In genomic region chr5:142792012-142792864, GRCh38 we compare ENCODE assay signal across 1 cellular context.
TF ChIP-seq lines count a peak whose summit lies in the region.

No MANE protein-coding gene starts in this region.

TF ChIP-seq in WTC11, 78 proteins besides CTCF, POLR2A, EP300 and RAD21 (continued from another document):
- TF ChIP-seq ZBTB43 (CRISPR knock-in tag; IDR thresholded peaks at IDR 0.05) = no peak
- TF ChIP-seq, protein P1, sequence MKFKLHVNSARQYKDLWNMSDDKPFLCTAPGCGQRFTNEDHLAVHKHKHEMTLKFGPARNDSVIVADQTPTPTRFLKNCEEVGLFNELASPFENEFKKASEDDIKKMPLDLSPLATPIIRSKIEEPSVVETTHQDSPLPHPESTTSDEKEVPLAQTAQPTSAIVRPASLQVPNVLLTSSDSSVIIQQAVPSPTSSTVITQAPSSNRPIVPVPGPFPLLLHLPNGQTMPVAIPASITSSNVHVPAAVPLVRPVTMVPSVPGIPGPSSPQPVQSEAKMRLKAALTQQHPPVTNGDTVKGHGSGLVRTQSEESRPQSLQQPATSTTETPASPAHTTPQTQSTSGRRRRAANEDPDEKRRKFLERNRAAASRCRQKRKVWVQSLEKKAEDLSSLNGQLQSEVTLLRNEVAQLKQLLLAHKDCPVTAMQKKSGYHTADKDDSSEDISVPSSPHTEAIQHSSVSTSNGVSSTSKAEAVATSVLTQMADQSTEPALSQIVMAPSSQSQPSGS (CRISPR knock-in tag; IDR thresholded peaks at IDR 0.05; ENCODE audit: borderline replicate concordance, low read depth) = no peak
- no peak for TF ChIP-seq CREB1 (CRISPR knock-in tag; IDR thresholded peaks at IDR 0.05)
TF ChIP-seq in WTC11: peak in this region for 0.
